8 cellular contexts compared by ENCODE assay signal in genomic region chr4:73223258-73223651, GRCh38. TPM values are rescaled to one million over a fixed set of nuclear protein-coding genes. Genes with fewer than 3 reads are reported as not detected.
DNase-seq lines count a peak whose midpoint lies in the region; ATAC-seq, FAIRE-seq and TF ChIP-seq lines count a peak whose summit lies in the region.

No MANE protein-coding gene starts in this region.

- H3K4me3 Mint-ChIP-seq in CD4-positive, alpha-beta T cell, result peak overlapping the region; percentile 35
- no peak overlapping the region for H3K4me3 Mint-ChIP-seq in neural crest cell

- H3K4me1 ChIP-seq in HUES6 (ENCODE audit: control insufficient read depth, insufficient read depth, low read length), result peaks cover 37% of the 10 kb centered on the region

- H3K27ac ChIP-seq in CD4-positive, alpha-beta T cell (ENCODE audit: low read depth, low read length), result no peak overlapping the region
- H3K27ac ChIP-seq in HUES6 (ENCODE audit: low read depth, low read length), result no peak overlapping the region

- POLR2A ChIA-PET in CD4-positive, alpha-beta T cell (lab: Charles Lee), result interaction anchor here (0.6 to 3.4 kb wide), 6 partner anchors 16 to 153 kb away, joined by 3 to 43 read pairs (median 3); partner anchors contain the start of genes ANKRD17 and COX18

- no peaks in the 10 kb centered on the region for H3K27me3 Mint-ChIP-seq in CD4-positive, alpha-beta T cell
- H3K27me3 Mint-ChIP-seq in neural crest cell (ENCODE audit: low read depth), result no peaks in the 10 kb centered on the region

- no peaks in the 10 kb centered on the region for H3K9me3 Mint-ChIP-seq in CD4-positive, alpha-beta T cell
- no peaks in the 10 kb centered on the region for H3K9me3 Mint-ChIP-seq in neural crest cell

- no peaks in the 10 kb centered on the region for H3K36me3 ChIP-seq in HUES6 (ENCODE audit: control insufficient read depth, insufficient read depth, low read length)

- H3K9me3 ChIP-seq in CD4-positive, alpha-beta T cell (ENCODE audit: control insufficient read depth, low read length), result no peaks in the 10 kb centered on the region
- H3K9me3 ChIP-seq in HUES6 (ENCODE audit: control insufficient read depth, insufficient read depth, low read depth, low read length), result no peaks in the 10 kb centered on the region

- TF ChIP-seq CTCF in CD4-positive, alpha-beta T cell (IDR thresholded peaks at IDR 0.05), result no peak
- TF ChIP-seq CTCF in neural crest cell (conservative IDR thresholded peaks at IDR 0.05), result no peak

- H3K36me3 Mint-ChIP-seq in CD4-positive, alpha-beta T cell (ENCODE audit: low read depth), result peaks cover 5% of the 10 kb centered on the region
- no peaks in the 10 kb centered on the region for H3K36me3 Mint-ChIP-seq in neural crest cell (ENCODE audit: low read depth)

- peak overlapping the region; percentile 48; the same call in 1 of the 2 replicates for H3K4me3 ChIP-seq in HUES6 (ENCODE audit: low read depth, low read length)

- CTCF ChIA-PET in CD4-positive, alpha-beta T cell (lab: Charles Lee), result interaction anchor here (0.7 to 2.7 kb wide), 5 partner anchors 12 to 35 kb away, joined by 3 to 12 read pairs (median 4); partner anchors contain the start of gene ANKRD17

- H3K27me3 ChIP-seq in CD4-positive, alpha-beta T cell (ENCODE audit: control insufficient read depth, insufficient read depth, low read length), result no peaks in the 10 kb centered on the region
- H3K27me3 ChIP-seq in HUES6 (ENCODE audit: control insufficient read depth, insufficient read depth, low read length), result no peaks in the 10 kb centered on the region

- ATAC-seq in CD4-positive, alpha-beta T cell (ENCODE audit: poor library complexity), result peak; percentile 17

- peaks cover 48% of the 10 kb centered on the region for H3K4me1 Mint-ChIP-seq in CD4-positive, alpha-beta T cell (ENCODE audit: low read depth)
- H3K4me1 Mint-ChIP-seq in neural crest cell, result peaks cover 18% of the 10 kb centered on the region

- no peak overlapping the region for H3K27ac Mint-ChIP-seq in CD4-positive, alpha-beta T cell
- peak overlapping the region; percentile 37 for H3K27ac Mint-ChIP-seq in neural crest cell (ENCODE audit: unreplicated experiment)

- no peak for DNase-seq in CD4-positive, alpha-beta T cell
- DNase-seq in neural crest cell (ENCODE audit: low read depth, low spot score), result no peak
- no peak for DNase-seq in stimulated activated CD4-positive, alpha-beta T cell treated with anti-CD3 and anti-CD28 coated beads, Interleukin-12 subunit alpha, Interleukin-12 subunit beta, amount 100 ng/mL, for 4 hours
- DNase-seq in OCI-M1 (lab: John Stamatoyannopoulos, UW), result no peak
- DNase-seq in GM03348 (ENCODE audit: low spot score), result no peak
- DNase-seq in effector CD4-positive, alpha-beta T cell, result no peak

- H3K9ac ChIP-seq in HUES6 (ENCODE audit: low read length), result no peak overlapping the region

- peak; percentile 49 for FAIRE-seq in colon (lab: Jason Lieb, UNC)

- intact Hi-C loops in CD4-positive, alpha-beta T cell (cut with DNase I, micrococcal nuclease), result loop anchor here (1.0 to 10.0 kb wide), 4 partner anchors 34 to 158 kb away; partner anchors contain the start of genes ANKRD17 (in 1 of the 2) and COX18 (in 1 of the 2)

RNA-seq across cellular contexts. Expression of gene ANKRD17, which starts 35.3 kb away (rescaled TPM):
- total RNA-seq in CD4-positive, alpha-beta T cell, result 10 to 100 TPM; 31.9 to 34.1 TPM
- 87.9 and 91.3 TPM in 2 replicates for total RNA-seq in neural crest cell
